ENCODE assay signal across 8 cellular contexts in genomic region chr12:13099066-13099909, GRCh38. TPM values are rescaled to one million over a fixed set of nuclear protein-coding genes. Genes with fewer than 3 reads are reported as not detected.
DNase-seq lines count a peak whose midpoint lies in the region; ATAC-seq and TF ChIP-seq lines count a peak whose summit lies in the region.

No MANE protein-coding gene starts in this region.

- no peak overlapping the region for H3K4me3 ChIP-seq in epithelial cell of esophagus (ENCODE audit: low read length)
- no peak overlapping the region for H3K4me3 ChIP-seq in gastrocnemius medialis

- ATAC-seq in gastrocnemius medialis (no peak), GM21619 (IDR thresholded peaks at IDR 0.05; ENCODE audit: unreplicated experiment) (no peak), HG03097 (IDR thresholded peaks at IDR 0.05; ENCODE audit: low FRiP score, unreplicated experiment) (no peak), GM21515 (IDR thresholded peaks at IDR 0.05; ENCODE audit: unreplicated experiment) (no peak)

- no peaks in the 10 kb centered on the region for H3K9me3 ChIP-seq in gastrocnemius medialis

- DNase-seq in GM20000 (ENCODE audit: low spot score) (peak; percentile 36), RKO (ENCODE audit: low spot score) (peak; percentile 51), epithelial cell of esophagus (ENCODE audit: low read depth) (peak; percentile 56), gastrocnemius medialis (peak in 1 of 2 donors; percentile 23), germinal center (ENCODE audit: low spot score) (no peak)

- H3K4me1 ChIP-seq in gastrocnemius medialis, result peaks cover 19 to 32% of the 10 kb centered on the region in 2 donors

- TF ChIP-seq CTCF in GM20000 (IDR thresholded peaks at IDR 0.05; ENCODE audit: extremely low read depth, missing control alignments) (no peak), epithelial cell of esophagus (IDR thresholded peaks at IDR 0.05; ENCODE audit: insufficient read depth, low read depth, low read length, missing control alignments) (no peak), gastrocnemius medialis (IDR thresholded peaks at IDR 0.05 in 4 of 5, conservative IDR thresholded peaks at IDR 0.05 in 1 of 5) (no peak)

- peak overlapping the region; percentile 66 to 84 (median 83) for H3K27ac ChIP-seq in gastrocnemius medialis

- intact Hi-C loops in gastrocnemius medialis (cut with DNase I; ENCODE audit: low total_unique reads), result loop anchor here (2.0 kb wide), 1 partner anchor 98 kb away; the partner anchor contains the start of gene EMP1

- H3K36me3 ChIP-seq in gastrocnemius medialis, result no peaks in the 10 kb centered on the region

- no peaks in the 10 kb centered on the region for H3K27me3 ChIP-seq in gastrocnemius medialis

- no peak for TF ChIP-seq POLR2A in gastrocnemius medialis (IDR thresholded peaks at IDR 0.05)

- in situ Hi-C loops in gastrocnemius medialis (cut with MboI; ENCODE audit: low sequenced_read_pairs in 4 of 4), result loop anchor here (5.0 to 25.0 kb wide), 5 partner anchors 103 to 187 kb away; no protein-coding TSS in a partner anchor

RNA-seq across cellular contexts. Expression of gene GSG1, which starts 4.2 kb away (rescaled TPM):
- total RNA-seq in gastrocnemius medialis, result not detected

RNA-seq across cellular contexts. Expression of gene FAM234B, which starts 55.1 kb away (rescaled TPM):
- 1 to 10 TPM; 1.8 to 3.5 (median 2.5) TPM for total RNA-seq in gastrocnemius medialis
